1 cellular context compared by ENCODE assay signal in the genomic region with DNA sequence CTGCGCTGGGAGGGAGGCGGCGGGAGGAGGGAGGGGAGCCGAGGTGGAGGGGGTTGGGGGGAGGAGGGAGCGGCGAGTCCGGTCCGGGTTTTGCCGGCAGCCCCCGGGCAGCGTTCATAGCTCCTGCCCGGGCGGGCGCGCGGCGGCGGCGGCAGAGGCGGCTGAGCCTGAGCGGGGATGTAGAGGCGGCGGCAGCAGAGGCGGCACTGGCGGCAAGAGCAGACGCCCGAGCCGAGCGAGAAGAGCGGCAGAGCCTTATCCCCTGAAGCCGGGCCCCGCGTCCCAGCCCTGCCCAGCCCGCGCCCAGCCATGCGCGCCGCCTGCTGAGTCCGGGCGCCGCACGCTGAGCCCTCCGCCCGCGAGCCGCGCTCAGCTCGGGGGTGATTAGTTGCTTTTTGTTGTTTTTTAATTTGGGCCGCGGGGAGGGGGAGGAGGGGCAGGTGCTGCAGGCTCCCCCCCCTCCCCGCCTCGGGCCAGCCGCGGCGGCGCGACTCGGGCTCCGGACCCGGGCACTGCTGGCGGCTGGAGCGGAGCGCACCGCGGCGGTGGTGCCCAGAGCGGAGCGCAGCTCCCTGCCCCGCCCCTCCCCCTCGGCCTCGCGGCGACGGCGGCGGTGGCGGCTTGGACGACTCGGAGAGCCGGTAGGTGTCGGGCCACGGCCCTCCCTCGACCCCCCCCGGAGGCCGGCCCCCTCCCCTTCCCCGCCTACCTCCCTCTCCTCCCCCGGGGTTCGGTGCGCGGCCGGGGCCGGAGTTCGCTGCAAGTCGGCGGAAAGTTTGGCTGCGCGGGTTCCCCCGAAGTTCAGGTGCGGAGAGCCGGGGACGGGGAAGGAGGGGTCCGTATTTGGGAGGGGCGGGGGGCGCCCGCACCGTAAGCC.
TF ChIP-seq lines count a peak whose summit lies in the region.

TSS of gene CXXC5 (plus strand) at position 145 of the 877 bp plus-strand sequence. CDS start 32,175 bp downstream, outside the sequence.

TF ChIP-seq in HepG2, 621 proteins besides CTCF, POLR2A, EP300 and RAD21 (continued from another document and continues in another):
- TF ChIP-seq HBP1 (CRISPR knock-in tag; IDR thresholded peaks at IDR 0.05; ENCODE audit: low read depth) (no peak), XBP1 (CRISPR knock-in tag; IDR thresholded peaks at IDR 0.05) (no peak), GPN1 (CRISPR knock-in tag; IDR thresholded peaks at IDR 0.05; ENCODE audit: borderline replicate concordance) (no peak), BCL6 (CRISPR knock-in tag; IDR thresholded peaks at IDR 0.05) (peak; percentile 45; the same call in 1 of the 2 replicates), BRCA1 (CRISPR knock-in tag; IDR thresholded peaks at IDR 0.05) (no peak), ZNF891 (CRISPR knock-in tag; IDR thresholded peaks at IDR 0.05) (no peak), ZNF562 (CRISPR knock-in tag; IDR thresholded peaks at IDR 0.05; ENCODE audit: borderline replicate concordance) (no peak), KDM1A (CRISPR knock-in tag; IDR thresholded peaks at IDR 0.05) (no peak), CHD4 (IDR thresholded peaks at IDR 0.05; ENCODE audit: borderline replicate concordance, low read length) (no peak), CBX2 (IDR thresholded peaks at IDR 0.05; ENCODE audit: low read depth, low read length) (no peak), CBX2 (CRISPR knock-in tag; IDR thresholded peaks at IDR 0.05; ENCODE audit: low read depth) (no peak), MTF2 (CRISPR knock-in tag; IDR thresholded peaks at IDR 0.05; ENCODE audit: borderline replicate concordance) (no peak), BRD4 (CRISPR knock-in tag; IDR thresholded peaks at IDR 0.05) (no peak; the same call in 1 of the 2 replicates), TEAD3 (CRISPR knock-in tag; optimal IDR thresholded peaks at IDR 0.05; ENCODE audit: borderline replicate concordance) (no peak), ZNF552 (CRISPR knock-in tag; IDR thresholded peaks at IDR 0.05; ENCODE audit: borderline replicate concordance) (no peak), REL (CRISPR knock-in tag; conservative IDR thresholded peaks at IDR 0.05) (0 out of 2 replicates have a peak, but pooled peaks have one; percentile 5), ZNF788 (CRISPR knock-in tag; IDR thresholded peaks at IDR 0.05; ENCODE audit: borderline replicate concordance) (no peak; the same call in 1 of the 2 replicates), ZNF451 (CRISPR knock-in tag; IDR thresholded peaks at IDR 0.05) (0 out of 2 replicates have a peak, but pooled peaks have one; percentile 55), ZNF263 (CRISPR knock-in tag; IDR thresholded peaks at IDR 0.05) (peak; percentile 79), NCOA5 (CRISPR knock-in tag; IDR thresholded peaks at IDR 0.05) (no peak), RNF2 (conservative IDR thresholded peaks at IDR 0.05; ENCODE audit: low read depth) (peak; percentile 58; the same call in 1 of the 2 replicates), CEBPB (IDR thresholded peaks at IDR 0.05; ENCODE audit: borderline replicate concordance, low read depth, low read length) (no peak), PHF8 (CRISPR knock-in tag; IDR thresholded peaks at IDR 0.05) (peak; percentile 43; the same call in 1 of the 2 replicates), THAP7 (CRISPR knock-in tag; IDR thresholded peaks at IDR 0.05) (no peak), SALL1 (CRISPR knock-in tag; IDR thresholded peaks at IDR 0.05) (peak; percentile 61; the same call in 1 of the 2 replicates), CENPX (CRISPR knock-in tag; IDR thresholded peaks at IDR 0.05) (no peak), ZNF331 (CRISPR knock-in tag; IDR thresholded peaks at IDR 0.05) (0 out of 2 replicates have a peak, but pooled peaks have one; percentile 30), ZNF333 (CRISPR knock-in tag; IDR thresholded peaks at IDR 0.05; ENCODE audit: borderline replicate concordance) (no peak), FIP1L1 (IDR thresholded peaks at IDR 0.05; ENCODE audit: borderline replicate concordance, insufficient read depth, low read depth, low read length) (no peak), CBFB (CRISPR knock-in tag; IDR thresholded peaks at IDR 0.05) (no peak), ZNF607 (CRISPR knock-in tag; IDR thresholded peaks at IDR 0.05; ENCODE audit: borderline replicate concordance) (0 out of 2 replicates have a peak, but pooled peaks have one; percentile 56), KMT2A (CRISPR knock-in tag; IDR thresholded peaks at IDR 0.05) (peak; percentile 77; the same call in 1 of the 2 replicates), TSC22D2 (CRISPR knock-in tag; IDR thresholded peaks at IDR 0.05; ENCODE audit: borderline replicate concordance) (no peak), ZFP1 (CRISPR knock-in tag; IDR thresholded peaks at IDR 0.05) (no peak), MYC (CRISPR knock-in tag; IDR thresholded peaks at IDR 0.05; ENCODE audit: borderline replicate concordance) (peak; percentile 37; the same call in 1 of the 2 replicates), MAF1 (CRISPR knock-in tag; IDR thresholded peaks at IDR 0.05; ENCODE audit: borderline replicate concordance) (no peak), ZSCAN29 (CRISPR knock-in tag; conservative IDR thresholded peaks at IDR 0.05) (no peak)
- TF ChIP-seq, protein P1, sequence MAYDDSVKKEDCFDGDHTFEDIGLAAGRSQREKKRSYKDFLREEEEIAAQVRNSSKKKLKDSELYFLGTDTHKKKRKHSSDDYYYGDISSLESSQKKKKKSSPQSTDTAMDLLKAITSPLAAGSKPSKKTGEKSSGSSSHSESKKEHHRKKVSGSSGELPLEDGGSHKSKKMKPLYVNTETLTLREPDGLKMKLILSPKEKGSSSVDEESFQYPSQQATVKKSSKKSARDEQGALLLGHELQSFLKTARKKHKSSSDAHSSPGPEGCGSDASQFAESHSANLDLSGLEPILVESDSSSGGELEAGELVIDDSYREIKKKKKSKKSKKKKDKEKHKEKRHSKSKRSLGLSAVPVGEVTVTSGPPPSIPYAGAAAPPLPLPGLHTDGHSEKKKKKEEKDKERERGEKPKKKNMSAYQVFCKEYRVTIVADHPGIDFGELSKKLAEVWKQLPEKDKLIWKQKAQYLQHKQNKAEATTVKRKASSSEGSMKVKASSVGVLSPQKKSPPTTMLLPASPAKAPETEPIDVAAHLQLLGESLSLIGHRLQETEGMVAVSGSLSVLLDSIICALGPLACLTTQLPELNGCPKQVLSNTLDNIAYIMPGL (CRISPR knock-in tag; IDR thresholded peaks at IDR 0.05; ENCODE audit: borderline replicate concordance in 1 of 2, low read depth in 1 of 2) = peak; percentile 19 to 65
- TF ChIP-seq, protein P2, sequence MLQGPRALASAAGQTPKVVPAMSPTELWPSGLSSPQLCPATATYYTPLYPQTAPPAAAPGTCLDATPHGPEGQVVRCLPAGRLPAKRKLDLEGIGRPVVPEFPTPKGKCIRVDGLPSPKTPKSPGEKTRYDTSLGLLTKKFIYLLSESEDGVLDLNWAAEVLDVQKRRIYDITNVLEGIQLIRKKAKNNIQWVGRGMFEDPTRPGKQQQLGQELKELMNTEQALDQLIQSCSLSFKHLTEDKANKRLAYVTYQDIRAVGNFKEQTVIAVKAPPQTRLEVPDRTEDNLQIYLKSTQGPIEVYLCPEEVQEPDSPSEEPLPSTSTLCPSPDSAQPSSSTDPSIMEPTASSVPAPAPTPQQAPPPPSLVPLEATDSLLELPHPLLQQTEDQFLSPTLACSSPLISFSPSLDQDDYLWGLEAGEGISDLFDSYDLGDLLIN (CRISPR knock-in tag; IDR thresholded peaks at IDR 0.05; ENCODE audit: borderline replicate concordance) = no peak
- TF ChIP-seq, protein P3, sequence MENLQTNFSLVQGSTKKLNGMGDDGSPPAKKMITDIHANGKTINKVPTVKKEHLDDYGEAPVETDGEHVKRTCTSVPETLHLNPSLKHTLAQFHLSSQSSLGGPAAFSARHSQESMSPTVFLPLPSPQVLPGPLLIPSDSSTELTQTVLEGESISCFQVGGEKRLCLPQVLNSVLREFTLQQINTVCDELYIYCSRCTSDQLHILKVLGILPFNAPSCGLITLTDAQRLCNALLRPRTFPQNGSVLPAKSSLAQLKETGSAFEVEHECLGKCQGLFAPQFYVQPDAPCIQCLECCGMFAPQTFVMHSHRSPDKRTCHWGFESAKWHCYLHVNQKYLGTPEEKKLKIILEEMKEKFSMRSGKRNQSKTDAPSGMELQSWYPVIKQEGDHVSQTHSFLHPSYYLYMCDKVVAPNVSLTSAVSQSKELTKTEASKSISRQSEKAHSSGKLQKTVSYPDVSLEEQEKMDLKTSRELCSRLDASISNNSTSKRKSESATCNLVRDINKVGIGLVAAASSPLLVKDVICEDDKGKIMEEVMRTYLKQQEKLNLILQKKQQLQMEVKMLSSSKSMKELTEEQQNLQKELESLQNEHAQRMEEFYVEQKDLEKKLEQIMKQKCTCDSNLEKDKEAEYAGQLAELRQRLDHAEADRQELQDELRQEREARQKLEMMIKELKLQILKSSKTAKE (CRISPR knock-in tag; IDR thresholded peaks at IDR 0.05; ENCODE audit: borderline replicate concordance) = peak; percentile 60
- TF ChIP-seq, protein P4, sequence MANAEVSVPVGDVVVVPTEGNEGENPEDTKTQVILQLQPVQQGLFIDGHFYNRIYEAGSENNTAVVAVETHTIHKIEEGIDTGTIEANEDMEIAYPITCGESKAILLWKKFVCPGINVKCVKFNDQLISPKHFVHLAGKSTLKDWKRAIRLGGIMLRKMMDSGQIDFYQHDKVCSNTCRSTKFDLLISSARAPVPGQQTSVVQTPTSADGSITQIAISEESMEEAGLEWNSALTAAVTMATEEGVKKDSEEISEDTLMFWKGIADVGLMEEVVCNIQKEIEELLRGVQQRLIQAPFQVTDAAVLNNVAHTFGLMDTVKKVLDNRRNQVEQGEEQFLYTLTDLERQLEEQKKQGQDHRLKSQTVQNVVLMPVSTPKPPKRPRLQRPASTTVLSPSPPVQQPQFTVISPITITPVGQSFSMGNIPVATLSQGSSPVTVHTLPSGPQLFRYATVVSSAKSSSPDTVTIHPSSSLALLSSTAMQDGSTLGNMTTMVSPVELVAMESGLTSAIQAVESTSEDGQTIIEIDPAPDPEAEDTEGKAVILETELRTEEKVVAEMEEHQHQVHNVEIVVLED (CRISPR knock-in tag; IDR thresholded peaks at IDR 0.05; ENCODE audit: borderline replicate concordance) = no peak
- TF ChIP-seq, protein P5, sequence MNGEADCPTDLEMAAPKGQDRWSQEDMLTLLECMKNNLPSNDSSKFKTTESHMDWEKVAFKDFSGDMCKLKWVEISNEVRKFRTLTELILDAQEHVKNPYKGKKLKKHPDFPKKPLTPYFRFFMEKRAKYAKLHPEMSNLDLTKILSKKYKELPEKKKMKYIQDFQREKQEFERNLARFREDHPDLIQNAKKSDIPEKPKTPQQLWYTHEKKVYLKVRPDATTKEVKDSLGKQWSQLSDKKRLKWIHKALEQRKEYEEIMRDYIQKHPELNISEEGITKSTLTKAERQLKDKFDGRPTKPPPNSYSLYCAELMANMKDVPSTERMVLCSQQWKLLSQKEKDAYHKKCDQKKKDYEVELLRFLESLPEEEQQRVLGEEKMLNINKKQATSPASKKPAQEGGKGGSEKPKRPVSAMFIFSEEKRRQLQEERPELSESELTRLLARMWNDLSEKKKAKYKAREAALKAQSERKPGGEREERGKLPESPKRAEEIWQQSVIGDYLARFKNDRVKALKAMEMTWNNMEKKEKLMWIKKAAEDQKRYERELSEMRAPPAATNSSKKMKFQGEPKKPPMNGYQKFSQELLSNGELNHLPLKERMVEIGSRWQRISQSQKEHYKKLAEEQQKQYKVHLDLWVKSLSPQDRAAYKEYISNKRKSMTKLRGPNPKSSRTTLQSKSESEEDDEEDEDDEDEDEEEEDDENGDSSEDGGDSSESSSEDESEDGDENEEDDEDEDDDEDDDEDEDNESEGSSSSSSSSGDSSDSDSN (CRISPR knock-in tag; IDR thresholded peaks at IDR 0.05) = peak; percentile 77; the same call in 1 of the 2 replicates
- TF ChIP-seq, protein P6, sequence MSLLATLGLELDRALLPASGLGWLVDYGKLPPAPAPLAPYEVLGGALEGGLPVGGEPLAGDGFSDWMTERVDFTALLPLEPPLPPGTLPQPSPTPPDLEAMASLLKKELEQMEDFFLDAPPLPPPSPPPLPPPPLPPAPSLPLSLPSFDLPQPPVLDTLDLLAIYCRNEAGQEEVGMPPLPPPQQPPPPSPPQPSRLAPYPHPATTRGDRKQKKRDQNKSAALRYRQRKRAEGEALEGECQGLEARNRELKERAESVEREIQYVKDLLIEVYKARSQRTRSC (CRISPR knock-in tag; IDR thresholded peaks at IDR 0.05; ENCODE audit: low read depth) = no peak
- TF ChIP-seq, protein P7, sequence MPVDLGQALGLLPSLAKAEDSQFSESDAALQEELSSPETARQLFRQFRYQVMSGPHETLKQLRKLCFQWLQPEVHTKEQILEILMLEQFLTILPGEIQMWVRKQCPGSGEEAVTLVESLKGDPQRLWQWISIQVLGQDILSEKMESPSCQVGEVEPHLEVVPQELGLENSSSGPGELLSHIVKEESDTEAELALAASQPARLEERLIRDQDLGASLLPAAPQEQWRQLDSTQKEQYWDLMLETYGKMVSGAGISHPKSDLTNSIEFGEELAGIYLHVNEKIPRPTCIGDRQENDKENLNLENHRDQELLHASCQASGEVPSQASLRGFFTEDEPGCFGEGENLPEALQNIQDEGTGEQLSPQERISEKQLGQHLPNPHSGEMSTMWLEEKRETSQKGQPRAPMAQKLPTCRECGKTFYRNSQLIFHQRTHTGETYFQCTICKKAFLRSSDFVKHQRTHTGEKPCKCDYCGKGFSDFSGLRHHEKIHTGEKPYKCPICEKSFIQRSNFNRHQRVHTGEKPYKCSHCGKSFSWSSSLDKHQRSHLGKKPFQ (CRISPR knock-in tag; IDR thresholded peaks at IDR 0.05; ENCODE audit: insufficient replicate concordance) = no peak
- TF ChIP-seq, protein P8, sequence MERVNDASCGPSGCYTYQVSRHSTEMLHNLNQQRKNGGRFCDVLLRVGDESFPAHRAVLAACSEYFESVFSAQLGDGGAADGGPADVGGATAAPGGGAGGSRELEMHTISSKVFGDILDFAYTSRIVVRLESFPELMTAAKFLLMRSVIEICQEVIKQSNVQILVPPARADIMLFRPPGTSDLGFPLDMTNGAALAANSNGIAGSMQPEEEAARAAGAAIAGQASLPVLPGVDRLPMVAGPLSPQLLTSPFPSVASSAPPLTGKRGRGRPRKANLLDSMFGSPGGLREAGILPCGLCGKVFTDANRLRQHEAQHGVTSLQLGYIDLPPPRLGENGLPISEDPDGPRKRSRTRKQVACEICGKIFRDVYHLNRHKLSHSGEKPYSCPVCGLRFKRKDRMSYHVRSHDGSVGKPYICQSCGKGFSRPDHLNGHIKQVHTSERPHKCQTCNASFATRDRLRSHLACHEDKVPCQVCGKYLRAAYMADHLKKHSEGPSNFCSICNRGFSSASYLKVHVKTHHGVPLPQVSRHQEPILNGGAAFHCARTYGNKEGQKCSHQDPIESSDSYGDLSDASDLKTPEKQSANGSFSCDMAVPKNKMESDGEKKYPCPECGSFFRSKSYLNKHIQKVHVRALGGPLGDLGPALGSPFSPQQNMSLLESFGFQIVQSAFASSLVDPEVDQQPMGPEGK (CRISPR knock-in tag; IDR thresholded peaks at IDR 0.05) = peak; percentile 91
